In genomic region chr12:51895378-51896135, GRCh38 we compare ENCODE assay signal across 1 cellular context.
TF ChIP-seq lines count a peak whose summit lies in the region.

No MANE protein-coding gene starts in this region.

TF ChIP-seq in HCT116, 20 proteins besides CTCF, POLR2A, EP300 and RAD21 (continued from another document):
- TF ChIP-seq YY1 (IDR thresholded peaks at IDR 0.05; ENCODE audit: extremely low read depth, insufficient replicate concordance, low read depth, low read length): no peak
- TF ChIP-seq, protein P1, sequence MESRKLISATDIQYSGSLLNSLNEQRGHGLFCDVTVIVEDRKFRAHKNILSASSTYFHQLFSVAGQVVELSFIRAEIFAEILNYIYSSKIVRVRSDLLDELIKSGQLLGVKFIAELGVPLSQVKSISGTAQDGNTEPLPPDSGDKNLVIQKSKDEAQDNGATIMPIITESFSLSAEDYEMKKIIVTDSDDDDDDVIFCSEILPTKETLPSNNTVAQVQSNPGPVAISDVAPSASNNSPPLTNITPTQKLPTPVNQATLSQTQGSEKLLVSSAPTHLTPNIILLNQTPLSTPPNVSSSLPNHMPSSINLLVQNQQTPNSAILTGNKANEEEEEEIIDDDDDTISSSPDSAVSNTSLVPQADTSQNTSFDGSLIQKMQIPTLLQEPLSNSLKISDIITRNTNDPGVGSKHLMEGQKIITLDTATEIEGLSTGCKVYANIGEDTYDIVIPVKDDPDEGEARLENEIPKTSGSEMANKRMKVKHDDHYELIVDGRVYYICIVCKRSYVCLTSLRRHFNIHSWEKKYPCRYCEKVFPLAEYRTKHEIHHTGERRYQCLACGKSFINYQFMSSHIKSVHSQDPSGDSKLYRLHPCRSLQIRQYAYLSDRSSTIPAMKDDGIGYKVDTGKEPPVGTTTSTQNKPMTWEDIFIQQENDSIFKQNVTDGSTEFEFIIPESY (IDR thresholded peaks at IDR 0.05; ENCODE audit: extremely low read depth, insufficient replicate concordance, low read length): no peak
- TF ChIP-seq MAX (IDR thresholded peaks at IDR 0.05): no peak
- TF ChIP-seq, protein P2, sequence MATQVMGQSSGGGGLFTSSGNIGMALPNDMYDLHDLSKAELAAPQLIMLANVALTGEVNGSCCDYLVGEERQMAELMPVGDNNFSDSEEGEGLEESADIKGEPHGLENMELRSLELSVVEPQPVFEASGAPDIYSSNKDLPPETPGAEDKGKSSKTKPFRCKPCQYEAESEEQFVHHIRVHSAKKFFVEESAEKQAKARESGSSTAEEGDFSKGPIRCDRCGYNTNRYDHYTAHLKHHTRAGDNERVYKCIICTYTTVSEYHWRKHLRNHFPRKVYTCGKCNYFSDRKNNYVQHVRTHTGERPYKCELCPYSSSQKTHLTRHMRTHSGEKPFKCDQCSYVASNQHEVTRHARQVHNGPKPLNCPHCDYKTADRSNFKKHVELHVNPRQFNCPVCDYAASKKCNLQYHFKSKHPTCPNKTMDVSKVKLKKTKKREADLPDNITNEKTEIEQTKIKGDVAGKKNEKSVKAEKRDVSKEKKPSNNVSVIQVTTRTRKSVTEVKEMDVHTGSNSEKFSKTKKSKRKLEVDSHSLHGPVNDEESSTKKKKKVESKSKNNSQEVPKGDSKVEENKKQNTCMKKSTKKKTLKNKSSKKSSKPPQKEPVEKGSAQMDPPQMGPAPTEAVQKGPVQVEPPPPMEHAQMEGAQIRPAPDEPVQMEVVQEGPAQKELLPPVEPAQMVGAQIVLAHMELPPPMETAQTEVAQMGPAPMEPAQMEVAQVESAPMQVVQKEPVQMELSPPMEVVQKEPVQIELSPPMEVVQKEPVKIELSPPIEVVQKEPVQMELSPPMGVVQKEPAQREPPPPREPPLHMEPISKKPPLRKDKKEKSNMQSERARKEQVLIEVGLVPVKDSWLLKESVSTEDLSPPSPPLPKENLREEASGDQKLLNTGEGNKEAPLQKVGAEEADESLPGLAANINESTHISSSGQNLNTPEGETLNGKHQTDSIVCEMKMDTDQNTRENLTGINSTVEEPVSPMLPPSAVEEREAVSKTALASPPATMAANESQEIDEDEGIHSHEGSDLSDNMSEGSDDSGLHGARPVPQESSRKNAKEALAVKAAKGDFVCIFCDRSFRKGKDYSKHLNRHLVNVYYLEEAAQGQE (IDR thresholded peaks at IDR 0.05; ENCODE audit: low read depth): no peak
- TF ChIP-seq SP1 (IDR thresholded peaks at IDR 0.05; ENCODE audit: low read depth): no peak
TF ChIP-seq in HCT116: peak in this region for 0.
